In genomic region chr3:12460132-12460531, GRCh38 we compare ENCODE assay signal across 2 cellular contexts.
TF ChIP-seq lines count a peak whose summit lies in the region.

No MANE protein-coding gene starts in this region.

TF ChIP-seq in GM23338, 12 proteins besides CTCF, POLR2A, EP300 and RAD21:
- TF ChIP-seq ZNF462 (CRISPR knock-in tag; IDR thresholded peaks at IDR 0.05) (no peak), POLR2AphosphoS5 (IDR thresholded peaks at IDR 0.05; ENCODE audit: low read depth) (no peak), JUNB (IDR thresholded peaks at IDR 0.05; ENCODE audit: unreplicated experiment) (no peak), STAT1 (IDR thresholded peaks at IDR 0.05; ENCODE audit: unreplicated experiment) (no peak), REST (IDR thresholded peaks at IDR 0.05; ENCODE audit: unreplicated experiment) (no peak), CREB1 (CRISPR knock-in tag; IDR thresholded peaks at IDR 0.05; ENCODE audit: low read depth) (no peak), ZNF331 (CRISPR knock-in tag; IDR thresholded peaks at IDR 0.05; ENCODE audit: low read depth) (no peak), ETS1 (IDR thresholded peaks at IDR 0.05) (no peak)
TF ChIP-seq in GM23338: peak in this region for 0.

TF ChIP-seq in K562, 482 proteins besides CTCF, POLR2A, EP300 and RAD21:
- TF ChIP-seq ZNF512 (tag; IDR thresholded peaks at IDR 0.05) (no peak), CEBPB (tag; IDR thresholded peaks at IDR 0.05) (0 out of 2 replicates have a peak, but pooled peaks have one; percentile 7)
